Comparison of ENCODE assay signal across 8 cellular contexts in genomic region chr6:106163446-106163965, GRCh38.
DNase-seq lines count a peak whose midpoint lies in the region; ATAC-seq and TF ChIP-seq lines count a peak whose summit lies in the region.

No MANE protein-coding gene starts in this region.

- H3K4me1 Mint-ChIP-seq in activated CD8-positive, alpha-beta memory T cell treated with anti-CD3 and anti-CD28 coated beads, Interleukin-2, amount 10 ng/mL, durations not matched to agents 7 days and 5 days = peaks cover 84% of the 10 kb centered on the region

- peak; percentile 62 for ATAC-seq in activated CD8-positive, alpha-beta memory T cell treated with anti-CD3 and anti-CD28 coated beads, Interleukin-2, amount 10 ng/mL, durations not matched to agents 7 days and 5 days
- ATAC-seq in sciatic nerve = peak; percentile 73

- DNase-seq in activated naive CD4-positive, alpha-beta T cell treated with Interleukin-2 at 50 U/mL for 16 hours = peak; percentile 62
- DNase-seq in activated naive CD4-positive, alpha-beta T cell (lab: John Stamatoyannopoulos, UW) = no peak
- DNase-seq in HL-60 (ENCODE audit: low read depth in 1 of 2, low spot score in 1 of 2) (peak; percentile 63 to 81), fibroblast of the conjunctiva (ENCODE audit: low read depth) (peak; percentile 49), sciatic nerve (ENCODE audit: low spot score) (no peak), NCI-H1930 (lab: John Stamatoyannopoulos, UW) (no peak), NCI-H1694 treated with DMSO at 0.1 percent for 48 hours (lab: John Stamatoyannopoulos, UW) (no peak)
- peak; percentile 87 for DNase-seq in activated CD8-positive, alpha-beta memory T cell treated with anti-CD3 and anti-CD28 coated beads, Interleukin-2, amount 10 ng/mL, durations not matched to agents 7 days and 5 days

- H3K36me3 Mint-ChIP-seq in activated CD8-positive, alpha-beta memory T cell treated with anti-CD3 and anti-CD28 coated beads, Interleukin-2, amount 10 ng/mL, durations not matched to agents 7 days and 5 days = peaks cover 13% of the 10 kb centered on the region

- peak overlapping the region; percentile 27 for H3K4me3 ChIP-seq in HL-60 (replicated peaks; ENCODE audit: insufficient read depth, low read length)

- no peaks in the 10 kb centered on the region for H3K9me3 Mint-ChIP-seq in activated CD8-positive, alpha-beta memory T cell treated with anti-CD3 and anti-CD28 coated beads, Interleukin-2, amount 10 ng/mL, durations not matched to agents 7 days and 5 days (ENCODE audit: low read depth)

- H3K27me3 ChIP-seq in HL-60 (ENCODE audit: insufficient read depth, poor library complexity, severe bottlenecking) = no peaks in the 10 kb centered on the region

- intact Hi-C loops in sciatic nerve (cut with DNase I) = no loop called here

- peak overlapping the region; percentile 69 for H3K27ac ChIP-seq in HL-60 (replicated peaks)

- H3K4me3 Mint-ChIP-seq in activated CD8-positive, alpha-beta memory T cell treated with anti-CD3 and anti-CD28 coated beads, Interleukin-2, amount 10 ng/mL, durations not matched to agents 7 days and 5 days = peak overlapping the region; percentile 72

- CTCF ChIA-PET in activated CD8-positive, alpha-beta memory T cell treated with anti-CD3 and anti-CD28 coated beads, Interleukin-2, amount 10 ng/mL, durations not matched to agents 7 days and 5 days (lab: Charles Lee) = interaction anchor here (0.7 to 5.5 kb wide), 24 partner anchors 9 to 732 kb away, joined by 3 to 46 read pairs (median 4); partner anchors contain the start of gene ATG5

- H3K27me3 Mint-ChIP-seq in activated CD8-positive, alpha-beta memory T cell treated with anti-CD3 and anti-CD28 coated beads, Interleukin-2, amount 10 ng/mL, durations not matched to agents 7 days and 5 days = no peaks in the 10 kb centered on the region

- no peak for TF ChIP-seq CTCF in HL-60 (IDR thresholded peaks at IDR 0.05; ENCODE audit: insufficient read depth, low read length)

- H3K27ac Mint-ChIP-seq in activated CD8-positive, alpha-beta memory T cell treated with anti-CD3 and anti-CD28 coated beads, Interleukin-2, amount 10 ng/mL, durations not matched to agents 7 days and 5 days = peak overlapping the region; percentile 99

Comparison
In these comparisons a context has a peak if more than half of its experiments do, and no peak if none do; other contexts are left out.
1. DNase-seq: peak in activated naive CD4-positive, alpha-beta T cell treated with Interleukin-2 at 50 U/mL for 16 hours (single experiment), HL-60 (2 of 2), activated CD8-positive, alpha-beta memory T cell treated with anti-CD3 and anti-CD28 coated beads, Interleukin-2, amount 10 ng/mL, durations not matched to agents 7 days and 5 days (single experiment) and fibroblast of the conjunctiva (single experiment); none in activated naive CD4-positive, alpha-beta T cell (0 of 4), sciatic nerve (single experiment), NCI-H1930 (0 of 2) and NCI-H1694 treated with DMSO at 0.1 percent for 48 hours (single experiment).